Comparison of ENCODE assay signal across 8 cellular contexts in genomic region chr2:205024822-205025518, GRCh38.
DNase-seq lines count a peak whose midpoint lies in the region; ATAC-seq and TF ChIP-seq lines count a peak whose summit lies in the region.

No MANE protein-coding gene starts in this region.

- H3K79me2 ChIP-seq in ACC112 (ENCODE audit: control insufficient read depth, insufficient read depth, low read length, unreplicated experiment) (no peaks in the 10 kb centered on the region), OCI-LY7 (ENCODE audit: insufficient read depth, low read depth, low read length) (no peaks in the 10 kb centered on the region)

- WGBS in IMR-90 (ENCODE audit: extremely low coverage in 2 of 2, insufficient read length in 1 of 2), 2 experiments = no CpG with 5 or more reads among the region's 10 CpGs
- WGBS in heart right ventricle, 2 donors = 38 to 44% methylated on average over 10 of the region's 10 CpGs

- peak overlapping the region; percentile 34; the same call in 1 of the 2 replicates for H3K14ac ChIP-seq in IMR-90 (replicated peaks; ENCODE audit: low read depth, low read length)

- H3K4me3 ChIP-seq in ACC112 (ENCODE audit: low read depth, low read length) (peak overlapping the region; percentile 57), IMR-90 (ENCODE audit: insufficient read depth, low read depth, low read length) (peak overlapping the region; percentile 33; the same call in 1 of the 2 replicates), heart right ventricle (peak overlapping the region in 5 of 10 donors; percentile 1 to 31 (median 22)), OCI-LY7 (ENCODE audit: low read depth, low read length, poor library complexity, severe bottlenecking) (no peak overlapping the region)

- H3K36me3 ChIP-seq in ACC112 (ENCODE audit: insufficient read depth, low read length) (no peaks in the 10 kb centered on the region), IMR-90 (ENCODE audit: control insufficient read depth, insufficient read depth, low read length) (no peaks in the 10 kb centered on the region), heart right ventricle (no peaks in the 10 kb centered on the region), OCI-LY7 (ENCODE audit: insufficient read depth, low read length) (no peaks in the 10 kb centered on the region)

- in situ Hi-C loops in IMR-90 (cut with MboI; ENCODE audit: low sequenced_read_pairs) = no loop called here

- intact Hi-C loops in IMR-90 (cut with micrococcal nuclease) = loop anchor here (10.0 kb wide), 1 partner anchor 660 kb away; the partner anchor contains the start of gene NRP2
- intact Hi-C loops in activated naive CD4-positive, alpha-beta T cell treated with anti-CD3 and anti-CD28 coated beads for 36 hours (cut with micrococcal nuclease) = loop anchor here (2.0 kb wide), 1 partner anchor 54 kb away; no protein-coding TSS in a partner anchor
- intact Hi-C loops in heart right ventricle (cut with DNase I) = no loop called here
- intact Hi-C loops in OCI-LY7 (cut with micrococcal nuclease; ENCODE audit: unreplicated experiment) = no loop called here

- no peaks in the 10 kb centered on the region for H3K9me2 ChIP-seq in OCI-LY7 (ENCODE audit: insufficient read depth, low read length)

- ATAC-seq in IMR-90 (ENCODE audit: low read depth) (peak; percentile 95), heart right ventricle (peak; percentile 76 to 99 (median 92)), GM19467 (IDR thresholded peaks at IDR 0.05; ENCODE audit: unreplicated experiment) (no peak)

- TF ChIP-seq RAD21 in IMR-90 (IDR thresholded peaks at IDR 0.05; ENCODE audit: low read length) = peak; percentile 23; the same call in 1 of the 2 replicates

- H3K4me1 ChIP-seq in ACC112 (ENCODE audit: control insufficient read depth, insufficient read depth, low read length, unreplicated experiment) (peaks cover 15% of the 10 kb centered on the region), IMR-90 (ENCODE audit: control insufficient read depth, insufficient read depth, low read length) (peaks cover 4% of the 10 kb centered on the region), heart right ventricle (peaks cover 0 to 12% (median 5%) of the 10 kb centered on the region in 9 donors), OCI-LY7 (ENCODE audit: insufficient read depth, low read length, poor library complexity, severe bottlenecking) (no peaks in the 10 kb centered on the region)

- peak overlapping the region; percentile 82 for H3K4me2 ChIP-seq in IMR-90 (ENCODE audit: low read depth, low read length)
- no peak overlapping the region for H3K4me2 ChIP-seq in OCI-LY7 (ENCODE audit: low read length)

- H3K9me3 Mint-ChIP-seq in activated naive CD4-positive, alpha-beta T cell treated with anti-CD3 and anti-CD28 coated beads for 36 hours = no peaks in the 10 kb centered on the region

- no peak overlapping the region; the same call in 2 of the 3 replicates for H2BK15ac ChIP-seq in IMR-90 (ENCODE audit: low read depth, low read length)

- H2BK120ac ChIP-seq in IMR-90 (ENCODE audit: low read depth, low read length) = peak overlapping the region; percentile 52

- CTCF ChIA-PET in IMR-90 (lab: Yijun Ruan, JAX) = no interaction called here
- CTCF ChIA-PET in activated naive CD4-positive, alpha-beta T cell treated with anti-CD3 and anti-CD28 coated beads for 36 hours (lab: Charles Lee) = no interaction called here
- CTCF ChIA-PET in OCI-LY7 (lab: Charles Lee; ENCODE audit: unreplicated experiment) = no interaction called here

- peak overlapping the region; percentile 62; the same call in 1 of the 2 replicates for H2BK20ac ChIP-seq in IMR-90 (ENCODE audit: low read depth, low read length)

- H3K9me1 ChIP-seq in IMR-90 (ENCODE audit: insufficient read depth, low read length) = peaks cover 8% of the 10 kb centered on the region

- dilution Hi-C loops in IMR-90 (cut with HindIII; ENCODE audit: low sequenced_read_pairs, unreplicated experiment) = no loop called here

- no peak overlapping the region for H4K5ac ChIP-seq in IMR-90 (ENCODE audit: low read depth, low read length)

- H3K27me3 ChIP-seq in ACC112 (ENCODE audit: insufficient read depth, low read length) = no peaks in the 10 kb centered on the region
- H3K27me3 ChIP-seq in IMR-90 (ENCODE audit: control insufficient read depth, insufficient read depth, low read length) = no peaks in the 10 kb centered on the region
- H3K27me3 ChIP-seq in heart right ventricle = no peaks in the 10 kb centered on the region

- DNase-seq in IMR-90 (peak; percentile 98), heart right ventricle (peak in 1 of 2 donors; percentile 51), OCI-LY7 (ENCODE audit: low spot score) (no peak), GM19238 (ENCODE audit: insufficient read length, low spot score) (no peak)
- peak; percentile 63 for DNase-seq in activated naive CD4-positive, alpha-beta T cell treated with anti-CD3 and anti-CD28 coated beads for 36 hours
- peak; percentile 4 for DNase-seq in stimulated activated CD4-positive, alpha-beta T cell treated with anti-CD3 and anti-CD28 coated beads, Interleukin-12 subunit alpha, Interleukin-12 subunit beta, amount 100 ng/mL, for 4 hours

- POLR2A ChIA-PET in IMR-90 (lab: Charles Lee; ENCODE audit: unreplicated experiment) (no interaction called here), OCI-LY7 (lab: Charles Lee) (no interaction called here)

- TF ChIP-seq POLR2A in IMR-90 (IDR thresholded peaks at IDR 0.05; ENCODE audit: low read depth, low read length) = no peak

- H4K91ac ChIP-seq in IMR-90 (ENCODE audit: insufficient read depth, low read depth, low read length) = peak overlapping the region; percentile 65; the same call in 1 of the 2 replicates

- peak overlapping the region; percentile 43 for H2AFZ ChIP-seq in ACC112 (ENCODE audit: low read length, unreplicated experiment)
- H2AFZ ChIP-seq in IMR-90 (replicated peaks; ENCODE audit: low read length, poor library complexity) = peak overlapping the region; percentile 65
- H2AFZ ChIP-seq in OCI-LY7 (ENCODE audit: low read length) = no peak overlapping the region

- H3K56ac ChIP-seq in IMR-90 (ENCODE audit: extremely low read depth, insufficient read depth, low read length) = no peak overlapping the region

- TF ChIP-seq CTCF in IMR-90 (conservative IDR thresholded peaks at IDR 0.05; ENCODE audit: low read depth, low read length) (no peak), heart right ventricle (IDR thresholded peaks at IDR 0.05) (no peak), OCI-LY7 (conservative IDR thresholded peaks at IDR 0.05; ENCODE audit: low read length) (no peak)

- no peak overlapping the region for H3K4me3 Mint-ChIP-seq in activated naive CD4-positive, alpha-beta T cell treated with anti-CD3 and anti-CD28 coated beads for 36 hours

- H2BK5ac ChIP-seq in IMR-90 (ENCODE audit: low read depth, low read length, poor library complexity, severe bottlenecking) = peak overlapping the region; percentile 57

- no peak overlapping the region for H3K27ac Mint-ChIP-seq in activated naive CD4-positive, alpha-beta T cell treated with anti-CD3 and anti-CD28 coated beads for 36 hours

- H3K36me3 Mint-ChIP-seq in activated naive CD4-positive, alpha-beta T cell treated with anti-CD3 and anti-CD28 coated beads for 36 hours (ENCODE audit: low read depth) = no peaks in the 10 kb centered on the region

- peaks cover 6 to 17% of the 10 kb centered on the region in 2 experiments for H3K79me1 ChIP-seq in IMR-90 (ENCODE audit: low read depth in 1 of 2, low read length in 2 of 2)

- H3K18ac ChIP-seq in IMR-90 (ENCODE audit: low read depth, low read length) = no peak overlapping the region

- peak overlapping the region; percentile 48 for H3K27ac ChIP-seq in ACC112 (ENCODE audit: low read depth, low read length)
- peak overlapping the region; percentile 5; the same call in 1 of the 2 replicates for H3K27ac ChIP-seq in IMR-90 (ENCODE audit: insufficient read depth, low read length)
- peak overlapping the region in 8 of 10 donors; percentile 10 to 70 (median 30) for H3K27ac ChIP-seq in heart right ventricle
- H3K27ac ChIP-seq in OCI-LY7 (ENCODE audit: low read depth, low read length, poor library complexity, severe bottlenecking) = no peak overlapping the region

- no peak overlapping the region for H2AK9ac ChIP-seq in IMR-90 (replicated peaks; ENCODE audit: low read depth, low read length, poor library complexity)

- H3K23ac ChIP-seq in IMR-90 (ENCODE audit: low read depth, low read length) = 0 out of 2 replicates have a peak overlapping the region, but pooled peaks have one; percentile 32

- no peaks in the 10 kb centered on the region for H4K20me1 ChIP-seq in IMR-90 (ENCODE audit: insufficient read depth, low read length)
- no peaks in the 10 kb centered on the region for H4K20me1 ChIP-seq in OCI-LY7 (ENCODE audit: insufficient read depth, low read length)

- H3K4me1 Mint-ChIP-seq in activated naive CD4-positive, alpha-beta T cell treated with anti-CD3 and anti-CD28 coated beads for 36 hours (ENCODE audit: low read depth) = peaks cover 16% of the 10 kb centered on the region

- H3K9me3 ChIP-seq in IMR-90 (ENCODE audit: control insufficient read depth, insufficient read depth, low read length) (no peaks in the 10 kb centered on the region), heart right ventricle (peaks cover 0 to 7% (median 0%) of the 10 kb centered on the region in 11 donors), OCI-LY7 (ENCODE audit: low read length) (no peaks in the 10 kb centered on the region)

- H3K4ac ChIP-seq in IMR-90 (ENCODE audit: low read depth, low read length) = peak overlapping the region; percentile 13

- no peak overlapping the region for H3K9ac ChIP-seq in IMR-90 (ENCODE audit: low read depth, low read length)

- 0 out of 4 replicates have a peak overlapping the region, but pooled peaks of 1 of the 2 experiments have one; percentile 33 for H4K8ac ChIP-seq in IMR-90 (ENCODE audit: low read depth in 2 of 2, low read length in 2 of 2)

- no peaks in the 10 kb centered on the region for H3K27me3 Mint-ChIP-seq in activated naive CD4-positive, alpha-beta T cell treated with anti-CD3 and anti-CD28 coated beads for 36 hours (ENCODE audit: low read depth)

- H2AK5ac ChIP-seq in IMR-90 (ENCODE audit: low read depth, low read length) = no peak overlapping the region

- BruUV-seq in IMR-90 (replicated peaks; lab: Mats Ljungman, UMichigan) (no TSS peak), OCI-LY7 (replicated peaks; lab: Mats Ljungman, UMichigan) (no TSS peak)

TF ChIP-seq in IMR-90, 13 proteins besides CTCF, POLR2A, EP300 and RAD21 (continues in another document):
- TF ChIP-seq RCOR1 (IDR thresholded peaks at IDR 0.05; ENCODE audit: insufficient replicate concordance, low read length) (no peak), CHD1 (IDR thresholded peaks at IDR 0.05; ENCODE audit: low read depth, low read length) (no peak), FOS (IDR thresholded peaks at IDR 0.05; ENCODE audit: low read depth, low read length) (peak; percentile 99), MXI1 (IDR thresholded peaks at IDR 0.05; ENCODE audit: borderline replicate concordance, low read depth, low read length) (peak; percentile 44; the same call in 1 of the 2 replicates), MAFK (IDR thresholded peaks at IDR 0.05; ENCODE audit: low read depth, low read length) (peak; percentile 32), CEBPB (IDR thresholded peaks at IDR 0.05; ENCODE audit: low read depth, low read length) (peak; percentile 94), SMC3 (IDR thresholded peaks at IDR 0.05; ENCODE audit: low read depth, low read length) (peak; percentile 6; the same call in 1 of the 2 replicates), NFE2L2 (IDR thresholded peaks at IDR 0.05; ENCODE audit: low read depth, low read length) (peak; percentile 28; the same call in 1 of the 2 replicates)

Comparison
In these comparisons a context has a peak if more than half of its experiments do, and no peak if none do; other contexts are left out.
1. DNase-seq: peak in IMR-90 (single experiment), activated naive CD4-positive, alpha-beta T cell treated with anti-CD3 and anti-CD28 coated beads for 36 hours (single experiment) and stimulated activated CD4-positive, alpha-beta T cell treated with anti-CD3 and anti-CD28 coated beads, Interleukin-12 subunit alpha, Interleukin-12 subunit beta, amount 100 ng/mL, for 4 hours (single experiment); none in OCI-LY7 (single experiment) and GM19238 (single experiment).
2. intact Hi-C loops: an anchor here in IMR-90 (10.0 kb wide) and activated naive CD4-positive, alpha-beta T cell treated with anti-CD3 and anti-CD28 coated beads for 36 hours (2.0 kb wide); none called in heart right ventricle and OCI-LY7.